In genomic region chr19:13022111-13022858, GRCh38 we compare ENCODE assay signal across 8 cellular contexts. TPM values are rescaled to one million over a fixed set of nuclear protein-coding genes. Genes with fewer than 3 reads are reported as not detected.
DNase-seq lines count a peak whose midpoint lies in the region; ATAC-seq and TF ChIP-seq lines count a peak whose summit lies in the region.

No MANE protein-coding gene starts in this region.

- TF ChIP-seq CTCF in SK-N-SH (IDR thresholded peaks at IDR 0.05) (peak; percentile 13; the same call in 1 of the 2 replicates), foreskin fibroblast (IDR thresholded peaks at IDR 0.05; ENCODE audit: low read depth, low read length) (no peak)

- H3K36me3 ChIP-seq in SK-N-SH (replicated peaks in 1 of 2; ENCODE audit: control insufficient read depth in 1 of 2, insufficient read depth in 2 of 2, low read length in 1 of 2) = no peaks in the 10 kb centered on the region
- peaks cover 0 to 6% (median 0%) of the 10 kb centered on the region in 3 donors for H3K36me3 ChIP-seq in skeletal muscle tissue (ENCODE audit: control insufficient read depth in 3 of 3, insufficient read depth in 3 of 3, low read length in 3 of 3)

- TF ChIP-seq RAD21 in SK-N-SH (IDR thresholded peaks at IDR 0.05; ENCODE audit: low read length) = no peak

- H3K9me2 ChIP-seq in SK-N-SH = no peaks in the 10 kb centered on the region

- H3K9me3 ChIP-seq in SK-N-SH = no peaks in the 10 kb centered on the region
- no peaks in the 10 kb centered on the region for H3K9me3 ChIP-seq in skeletal muscle tissue (ENCODE audit: control insufficient read depth in 3 of 3, low read length in 3 of 3)

- H3K4me2 ChIP-seq in SK-N-SH = peak overlapping the region; percentile 80

- peaks cover 47% of the 10 kb centered on the region for H3K79me2 ChIP-seq in SK-N-SH (ENCODE audit: insufficient read depth)

- DNase-seq in GM19240 (ENCODE audit: insufficient read length, low spot score) (peak; percentile 61), SK-N-SH (no peak), foreskin fibroblast (peak; percentile 51 to 78), GM03348 (ENCODE audit: low spot score) (no peak)

- CTCF ChIA-PET in SK-N-SH (lab: Yijun Ruan, JAX) = interaction anchor here (1.2 to 4.7 kb wide), 11 partner anchors 12 to 72 kb away, joined by 3 to 43 read pairs (median 7); no protein-coding TSS in a partner anchor

- H3K27me3 ChIP-seq in SK-N-SH (ENCODE audit: insufficient read depth) (no peaks in the 10 kb centered on the region), skeletal muscle tissue (ENCODE audit: control insufficient read depth in 3 of 3, insufficient read depth in 3 of 3, low read length in 3 of 3) (no peaks in the 10 kb centered on the region)

- POLR2A ChIA-PET in SK-N-SH (lab: Yijun Ruan, JAX) = interaction anchor here (1.1 to 1.5 kb wide), 3 partner anchors 32 to 70 kb away, joined by 3 to 6 read pairs (median 3); no protein-coding TSS in a partner anchor

- peak overlapping the region; percentile 77 for H2AFZ ChIP-seq in SK-N-SH (ENCODE audit: low read depth)

- H3K9ac ChIP-seq in SK-N-SH (peak overlapping the region; percentile 72; the same call in 1 of the 2 replicates), skeletal muscle tissue (ENCODE audit: low read depth in 1 of 3, low read length in 3 of 3) (peak overlapping the region; percentile 84 to 88 (median 84))

- no peak for ATAC-seq in HG03108 (IDR thresholded peaks at IDR 0.05; ENCODE audit: unreplicated experiment)
- ATAC-seq in GM21737 (IDR thresholded peaks at IDR 0.05; ENCODE audit: unreplicated experiment) = no peak
- no peak for ATAC-seq in HG03520 (IDR thresholded peaks at IDR 0.05; ENCODE audit: unreplicated experiment)

- no peaks in the 10 kb centered on the region for H4K20me1 ChIP-seq in SK-N-SH (ENCODE audit: insufficient read depth)

- peak overlapping the region; percentile 82 to 91 for H3K27ac ChIP-seq in SK-N-SH (ENCODE audit: low read depth in 2 of 2, low read length in 1 of 2)
- H3K27ac ChIP-seq in skeletal muscle tissue (ENCODE audit: low read depth, low read length) = peak overlapping the region; percentile 100

- TF ChIP-seq EP300 in SK-N-SH (IDR thresholded peaks at IDR 0.05; ENCODE audit: borderline replicate concordance in 1 of 2, low read depth in 1 of 2, low read length in 1 of 2) = no peak

- H3K4me3 ChIP-seq in SK-N-SH (ENCODE audit: low read depth in 2 of 2, low read length in 1 of 2) (peak overlapping the region in 1 of 2 experiments; percentile 67; a peak in 3 of 4 replicates), foreskin fibroblast (ENCODE audit: low read depth in 1 of 2, low read length in 2 of 2) (peak overlapping the region; percentile 67 to 90), skeletal muscle tissue (ENCODE audit: low read length in 3 of 3) (peak overlapping the region; percentile 56 to 67 (median 62))

- WGBS in SK-N-SH (ENCODE audit: low lambda C conversion rate) = 74% methylated on average over 21 of the region's 22 CpGs

- H3K4me1 ChIP-seq in SK-N-SH (ENCODE audit: control insufficient read depth in 1 of 2, insufficient read depth in 2 of 2, low read depth in 1 of 2, low read length in 1 of 2) (peaks cover 35 to 58% of the 10 kb centered on the region in 2 experiments), skeletal muscle tissue (ENCODE audit: control insufficient read depth in 3 of 3, insufficient read depth in 3 of 3, low read length in 3 of 3) (peaks cover 80 to 84% (median 82%) of the 10 kb centered on the region in 3 donors)

- H3F3A ChIP-seq in SK-N-SH (replicated peaks; ENCODE audit: insufficient read depth) = peaks cover 9% of the 10 kb centered on the region

TF ChIP-seq in SK-N-SH, 30 proteins besides CTCF, POLR2A, EP300 and RAD21:
- no peak for TF ChIP-seq TCF12 (IDR thresholded peaks at IDR 0.05)
TF ChIP-seq in SK-N-SH: peak in this region for 0.

RNA-seq across cellular contexts. Expression of gene NFIX, which starts 27.0 kb away (rescaled TPM):
- polyA plus RNA-seq in SK-N-SH (2012; rRNA removed) = 5.1 and 14.8 TPM in 2 replicates
- 9.1 and 13.3 TPM in 2 replicates for polyA plus RNA-seq in SK-N-SH (2012; cell fraction: cytosol; rRNA removed)
- 14.0 and 14.9 TPM in 2 replicates for polyA plus RNA-seq in SK-N-SH (2012; cell fraction: nucleus; rRNA removed)
- total RNA-seq in skeletal muscle tissue = 49.1 TPM

RNA-seq across cellular contexts. Expression of gene DAND5, which starts 52.9 kb away (rescaled TPM):
- polyA plus RNA-seq in SK-N-SH (2012; rRNA removed) = 1.0 and 1.6 TPM in 2 replicates
- 0.95 and 1.0 TPM in 2 replicates for polyA plus RNA-seq in SK-N-SH (2012; cell fraction: cytosol; rRNA removed)
- polyA plus RNA-seq in SK-N-SH (2012; cell fraction: nucleus; rRNA removed) = 1.4 and 3.0 TPM in 2 replicates
- not detected for total RNA-seq in skeletal muscle tissue

Comparison
In these comparisons a context has a peak if more than half of its experiments do, and no peak if none do; other contexts are left out.
1. DNase-seq: peak in GM19240 (single experiment) and foreskin fibroblast (2 of 2); none in SK-N-SH (single experiment) and GM03348 (single experiment).